In the genomic region with DNA sequence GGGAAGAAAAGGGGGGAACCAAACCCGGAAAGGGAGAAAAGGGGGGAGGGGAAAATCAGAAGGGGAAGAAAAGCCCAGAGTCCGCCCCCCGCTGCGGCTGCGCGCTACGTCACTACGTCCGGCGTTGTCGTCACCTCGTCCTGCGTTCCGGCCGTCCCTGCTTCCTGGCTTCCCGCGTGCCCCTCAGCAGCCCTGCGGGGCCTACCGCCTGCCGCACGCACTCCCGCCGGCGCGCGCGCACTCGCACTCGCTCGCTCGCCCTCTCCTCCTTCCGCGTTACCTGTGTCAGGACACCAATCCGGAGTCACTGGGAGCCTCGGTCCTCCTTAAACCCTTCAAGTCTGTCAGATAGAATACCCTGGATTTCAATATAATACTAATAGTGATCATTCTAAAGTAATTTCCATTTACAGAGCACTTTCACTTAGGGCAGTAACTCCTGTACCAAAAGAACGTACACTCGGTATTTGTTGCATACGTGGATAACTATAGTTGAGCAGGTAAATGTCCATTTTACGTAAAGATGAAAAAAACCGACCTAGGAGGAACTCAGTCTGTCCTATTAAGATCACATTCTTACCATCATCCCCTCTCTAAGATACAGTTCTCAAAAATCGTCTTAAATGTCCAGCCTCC, we compare ENCODE assay signal across 8 cellular contexts. TPM values are rescaled to one million over a fixed set of nuclear protein-coding genes. Genes with fewer than 3 reads are reported as not detected.
DNase-seq lines count a peak whose midpoint lies in the region; ATAC-seq and TF ChIP-seq lines count a peak whose summit lies in the region.

Gene R3HDM2, minus strand, starts transcription at position 113 of the 636 bp plus-strand sequence. CDS start 120,615 bp downstream, outside the sequence.

- no peak for TF ChIP-seq CTCF in suprapubic skin (IDR thresholded peaks at IDR 0.05)

- H3K36me3 ChIP-seq in suprapubic skin, result no peaks in the 10 kb centered on the region

- no peaks in the 10 kb centered on the region for H3K9me3 Mint-ChIP-seq in activated naive CD4-positive, alpha-beta T cell treated with anti-CD3 and anti-CD28 coated beads, Interleukin-2, amount 50 U/mL, for 72 hours

- peak within 1 kb of the TSS; percentile 99 for H3K27ac Mint-ChIP-seq in activated naive CD4-positive, alpha-beta T cell treated with anti-CD3 and anti-CD28 coated beads, Interleukin-2, amount 50 U/mL, for 72 hours

- peak within 1 kb of the TSS; percentile 98 for H3K27ac ChIP-seq in suprapubic skin

- H3K36me3 Mint-ChIP-seq in activated naive CD4-positive, alpha-beta T cell treated with anti-CD3 and anti-CD28 coated beads, Interleukin-2, amount 50 U/mL, for 72 hours, result peaks cover 7 to 13% of the 10 kb centered on the region in 2 donors

- ATAC-seq in HG02642 (IDR thresholded peaks at IDR 0.05; ENCODE audit: poor library complexity, unreplicated experiment), result peak; percentile 96
- ATAC-seq in activated naive CD4-positive, alpha-beta T cell treated with anti-CD3 and anti-CD28 coated beads, Interleukin-2, amount 50 U/mL, for 72 hours, result peak; percentile 98 to 99

- DNase-seq in NCI-H1105 (lab: John Stamatoyannopoulos, UW) (peak; percentile 83), SKM-1 (lab: John Stamatoyannopoulos, UW; ENCODE audit: unreplicated experiment) (peak; percentile 57), glomerular endothelial cell (ENCODE audit: extremely low read depth, low read depth, low spot score) (peak; percentile 50), occipital lobe (lab: John Stamatoyannopoulos, UW) (peak; percentile 89), suprapubic skin (ENCODE audit: low spot score in 2 of 2) (peak; percentile 97)
- peak; percentile 90 to 95 for DNase-seq in activated naive CD4-positive, alpha-beta T cell treated with anti-CD3 and anti-CD28 coated beads, Interleukin-2, amount 50 U/mL, for 72 hours (ENCODE audit: low spot score in 2 of 2)

- no peaks in the 10 kb centered on the region for H3K9me3 ChIP-seq in suprapubic skin

- no peaks in the 10 kb centered on the region for H3K27me3 ChIP-seq in suprapubic skin

- peak within 1 kb of the TSS; percentile 84 for H3K4me3 ChIP-seq in suprapubic skin

- WGBS in suprapubic skin, result 1% methylated on average over 41 of the region's 41 CpGs

- no peak for TF ChIP-seq EP300 in suprapubic skin (IDR thresholded peaks at IDR 0.05)

- TF ChIP-seq POLR2A in GM10847 (IDR thresholded peaks at IDR 0.05; ENCODE audit: extremely low read depth, insufficient read length) (peak; percentile 97), suprapubic skin (IDR thresholded peaks at IDR 0.05) (peak; percentile 84 to 93)

- peaks cover 13% of the 10 kb centered on the region for H3K4me1 ChIP-seq in suprapubic skin

RNA-seq across cellular contexts. Expression of gene R3HDM2, which starts in this region (rescaled TPM):
- 10 to 100 TPM; 36.3 to 57.1 TPM for total RNA-seq in activated naive CD4-positive, alpha-beta T cell treated with anti-CD3 and anti-CD28 coated beads, Interleukin-2, amount 50 U/mL, for 72 hours
- total RNA-seq in glomerular endothelial cell, result 18.6 and 19.7 TPM in 2 replicates
- total RNA-seq in occipital lobe, result 21.7 TPM
- 10 to 100 TPM; 43.4 to 97.6 (median 65.1) TPM for total RNA-seq in suprapubic skin

Comparison
In these comparisons a context has a peak if more than half of its experiments do, and no peak if none do; other contexts are left out.
1. Peak in every context shown above with its lines: DNase-seq, ATAC-seq, H3K4me3 ChIP-seq and H3K27ac ChIP-seq.